Comparison of ENCODE assay signal across 18 cellular contexts in genomic region chr17:29562615-29563014, GRCh38. TPM values are rescaled to one million over a fixed set of nuclear protein-coding genes. Genes with fewer than 3 reads are reported as not detected.
DNase-seq lines count a peak whose midpoint lies in the region; ATAC-seq and TF ChIP-seq lines count a peak whose summit lies in the region.
"Had no signal": no experiment of that assay in that cellular context is flagged by ENCODE, and none has a peak within 500 bp of the region (broad histone marks: within the 10 kb centered on the region; RNA-seq: fewer than 3 reads in every experiment).

No MANE protein-coding gene starts in this region.

- H3K36me3 Mint-ChIP-seq in IgD-negative memory B cell: peaks cover 1% of the 10 kb centered on the region
- peaks cover 16% of the 10 kb centered on the region for H3K36me3 Mint-ChIP-seq in central memory CD8-positive, alpha-beta T cell (ENCODE audit: insufficient read depth)

- no peak for TF ChIP-seq POLR2A in vagina (IDR thresholded peaks at IDR 0.05)

- H3K4me1 Mint-ChIP-seq in IgD-negative memory B cell: peaks cover 36 to 55% (median 41%) of the 10 kb centered on the region in 3 donors
- peaks cover 46% of the 10 kb centered on the region for H3K4me1 Mint-ChIP-seq in central memory CD8-positive, alpha-beta T cell

- no peak for TF ChIP-seq CTCF in vagina (IDR thresholded peaks at IDR 0.05)

- H3K27ac ChIP-seq in substantia nigra (ENCODE audit: low read depth, low read length, poor library complexity, severe bottlenecking) (peak overlapping the region; percentile 18), vagina (no peak overlapping the region)
- H3K27ac ChIP-seq: ovary had no signal

- ATAC-seq in central memory CD8-positive, alpha-beta T cell (replicated peaks; ENCODE audit: extremely low read depth, poor library complexity, severe bottlenecking): no peak
- ATAC-seq in HG02970 (IDR thresholded peaks at IDR 0.05; ENCODE audit: low FRiP score, unreplicated experiment): no peak
- ATAC-seq: mucosa of descending colon had no signal

- no peaks in the 10 kb centered on the region for H3K9me3 Mint-ChIP-seq in IgD-negative memory B cell
- H3K9me3 Mint-ChIP-seq in central memory CD8-positive, alpha-beta T cell: no peaks in the 10 kb centered on the region
- H3K9me3 Mint-ChIP-seq: HFFc6; T-helper 2 cell treated with Interferon-gamma antibody and Interleukin-4, amounts not matched to agents 5 μg/mL and 100 μg/mL, for 36 hours had no signal

- H3K4me3 ChIP-seq in vagina: no peak overlapping the region
- H3K4me3 ChIP-seq: mucosa of descending colon, ovary had no signal

- intact Hi-C loops in vagina (cut with DNase I): no loop called here

- no peaks in the 10 kb centered on the region for H3K27me3 ChIP-seq in vagina
- H3K27me3 ChIP-seq: ovary had no signal

- H3K4me1 ChIP-seq in vagina: peaks cover 11% of the 10 kb centered on the region

- peak overlapping the region in 3 of 4 donors; percentile 70 to 74 (median 72) for H3K4me3 Mint-ChIP-seq in IgD-negative memory B cell
- peak overlapping the region; percentile 38 for H3K4me3 Mint-ChIP-seq in central memory CD8-positive, alpha-beta T cell
- H3K4me3 Mint-ChIP-seq: HFFc6; T-helper 2 cell treated with Interferon-gamma antibody and Interleukin-4, amounts not matched to agents 5 μg/mL and 100 μg/mL, for 36 hours had no signal

- H3K36me3 ChIP-seq in vagina: peaks cover 0 to 8% of the 10 kb centered on the region in 2 donors
- H3K36me3 ChIP-seq: ovary had no signal

- no peak for DNase-seq in central memory CD8-positive, alpha-beta T cell (ENCODE audit: low spot score in 2 of 2)
- DNase-seq in mesenteric fat pad (ENCODE audit: low spot score): peak; percentile 69
- DNase-seq in substantia nigra (lab: John Stamatoyannopoulos, UW): no peak
- DNase-seq in COLO829 (ENCODE audit: low spot score): no peak
- DNase-seq in vagina (ENCODE audit: extremely low spot score in 2 of 2): no peak
- DNase-seq in NCI-H345 (lab: John Stamatoyannopoulos, UW): no peak
- DNase-seq: activated CD4-positive, alpha-beta T cell treated with anti-CD3 and anti-CD28 coated beads for 1 hour; cerebellar nuclear complex; DMS79; HFFc6; NCI-H1417; NCI-H2171; ovary; SHP77 treated with DMSO at 0.1 percent for 48 hours had no signal

- H3K27me3 Mint-ChIP-seq in IgD-negative memory B cell: no peaks in the 10 kb centered on the region
- H3K27me3 Mint-ChIP-seq in central memory CD8-positive, alpha-beta T cell: no peaks in the 10 kb centered on the region

- peak overlapping the region; percentile 83 to 95 (median 89) for H3K27ac Mint-ChIP-seq in IgD-negative memory B cell
- peak overlapping the region; percentile 75 for H3K27ac Mint-ChIP-seq in central memory CD8-positive, alpha-beta T cell (ENCODE audit: low read depth)
- H3K27ac Mint-ChIP-seq: HFFc6; T-helper 2 cell treated with Interferon-gamma antibody and Interleukin-4, amounts not matched to agents 5 μg/mL and 100 μg/mL, for 36 hours had no signal

- no peaks in the 10 kb centered on the region for H3K9me3 ChIP-seq in vagina
- H3K9me3 ChIP-seq: mucosa of descending colon, ovary had no signal

RNA-seq across cellular contexts. Expression of gene ABHD15, which starts 4.2 kb away (rescaled TPM):
- polyA plus RNA-seq in IgD-negative memory B cell: 11.7 TPM
- 38.3 TPM for total RNA-seq in mesenteric fat pad
- 13.3 TPM for total RNA-seq in vagina

RNA-seq across cellular contexts. Expression of gene TP53I13, which starts 5.9 kb away (rescaled TPM):
- polyA plus RNA-seq in IgD-negative memory B cell: 29.4 TPM
- total RNA-seq in mesenteric fat pad: 75.2 TPM
- 61.1 TPM for total RNA-seq in vagina

RNA-seq across cellular contexts. Expression of gene GIT1, which starts 26.8 kb away (rescaled TPM):
- 8.6 TPM for polyA plus RNA-seq in IgD-negative memory B cell
- total RNA-seq in mesenteric fat pad (47.7 TPM), vagina (39.8 TPM)

RNA-seq across cellular contexts. Expression of gene ANKRD13B, which starts 30.3 kb away (rescaled TPM):
- polyA plus RNA-seq in IgD-negative memory B cell: not detected
- total RNA-seq in mesenteric fat pad: 11.5 TPM
- 7.9 TPM for total RNA-seq in vagina
